Comparison of ENCODE assay signal across 1 cellular context in the genomic region with DNA sequence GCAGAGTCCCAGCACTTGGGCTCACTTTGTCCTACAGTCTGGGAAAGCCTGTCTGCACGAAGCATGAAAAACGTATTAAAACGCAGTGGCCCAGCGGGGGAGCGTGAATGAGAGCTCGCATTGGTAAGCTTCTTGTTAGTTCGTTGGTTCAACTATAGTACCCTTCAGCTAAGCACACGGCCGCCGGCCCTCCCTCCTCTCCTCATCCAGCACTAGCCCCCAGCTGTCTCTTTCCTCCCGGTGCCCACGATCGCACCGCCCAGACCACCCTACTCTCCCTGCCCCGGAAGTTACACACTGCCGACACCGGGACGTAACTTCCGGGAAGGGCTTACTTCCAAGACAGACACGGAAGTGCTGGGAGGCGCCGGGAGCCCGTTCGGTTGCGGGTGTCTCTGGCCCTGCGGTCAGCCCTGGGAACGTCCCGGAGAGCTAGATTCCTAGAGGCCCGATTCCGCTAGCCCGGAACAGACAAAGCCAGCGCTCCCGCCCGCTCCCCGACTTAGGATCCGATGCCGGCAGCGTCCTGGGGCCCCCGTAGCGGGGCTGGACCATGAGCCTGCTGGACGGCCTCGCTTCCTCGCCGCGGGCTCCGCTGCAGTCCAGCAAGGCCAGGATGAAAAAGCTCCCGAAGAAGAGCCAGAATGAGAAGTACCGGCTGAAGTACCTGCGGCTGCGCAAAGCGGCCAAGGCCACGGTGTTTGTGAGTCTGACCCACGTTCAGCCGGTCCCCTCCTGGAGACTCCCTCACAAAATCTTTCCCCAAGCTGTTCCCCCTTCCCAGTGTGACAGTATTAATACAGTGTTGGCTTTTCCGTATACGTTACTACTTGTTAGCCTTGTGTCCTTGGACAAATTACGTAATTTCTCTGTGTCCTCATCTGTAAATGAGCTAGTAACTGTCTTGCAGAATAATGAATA.
TF ChIP-seq lines count a peak whose summit lies in the region.

TBRG1 (plus strand) TSS at position 334 of the 921 bp plus-strand sequence; CDS start at position 554, 220 bp downstream.

TF ChIP-seq in HepG2, 621 proteins besides CTCF, POLR2A, EP300 and RAD21 (continued from another document and continues in another):
- no peak for TF ChIP-seq FUBP1 (CRISPR knock-in tag; IDR thresholded peaks at IDR 0.05; ENCODE audit: borderline replicate concordance)
- no peak for TF ChIP-seq MAFK (conservative IDR thresholded peaks at IDR 0.05 in 1 of 2, IDR thresholded peaks at IDR 0.05 in 1 of 2; ENCODE audit: low read length in 2 of 2)
- TF ChIP-seq DMAP1 (CRISPR knock-in tag; IDR thresholded peaks at IDR 0.05) = peak; percentile 70; the same call in 1 of the 2 replicates
- no peak for TF ChIP-seq STAT5B (CRISPR knock-in tag; IDR thresholded peaks at IDR 0.05)
- no peak for TF ChIP-seq ZNF234 (CRISPR knock-in tag; conservative IDR thresholded peaks at IDR 0.05)
- no peak for TF ChIP-seq SIN3B (IDR thresholded peaks at IDR 0.05; ENCODE audit: low read length)
- TF ChIP-seq, protein P1, sequence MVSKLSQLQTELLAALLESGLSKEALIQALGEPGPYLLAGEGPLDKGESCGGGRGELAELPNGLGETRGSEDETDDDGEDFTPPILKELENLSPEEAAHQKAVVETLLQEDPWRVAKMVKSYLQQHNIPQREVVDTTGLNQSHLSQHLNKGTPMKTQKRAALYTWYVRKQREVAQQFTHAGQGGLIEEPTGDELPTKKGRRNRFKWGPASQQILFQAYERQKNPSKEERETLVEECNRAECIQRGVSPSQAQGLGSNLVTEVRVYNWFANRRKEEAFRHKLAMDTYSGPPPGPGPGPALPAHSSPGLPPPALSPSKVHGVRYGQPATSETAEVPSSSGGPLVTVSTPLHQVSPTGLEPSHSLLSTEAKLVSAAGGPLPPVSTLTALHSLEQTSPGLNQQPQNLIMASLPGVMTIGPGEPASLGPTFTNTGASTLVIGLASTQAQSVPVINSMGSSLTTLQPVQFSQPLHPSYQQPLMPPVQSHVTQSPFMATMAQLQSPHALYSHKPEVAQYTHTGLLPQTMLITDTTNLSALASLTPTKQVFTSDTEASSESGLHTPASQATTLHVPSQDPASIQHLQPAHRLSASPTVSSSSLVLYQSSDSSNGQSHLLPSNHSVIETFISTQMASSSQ (IDR thresholded peaks at IDR 0.05; ENCODE audit: low read depth) = no peak
- TF ChIP-seq, protein P1 (CRISPR knock-in tag; IDR thresholded peaks at IDR 0.05; ENCODE audit: borderline replicate concordance) = peak; percentile 67; the same call in 1 of the 2 replicates
- peak; percentile 74; the same call in 1 of the 2 replicates for TF ChIP-seq ETV5 (CRISPR knock-in tag; IDR thresholded peaks at IDR 0.05; ENCODE audit: borderline replicate concordance)
- no peak for TF ChIP-seq TBL1XR1 (IDR thresholded peaks at IDR 0.05; ENCODE audit: borderline replicate concordance, low read length, partially characterized antibody)
- TF ChIP-seq CBX1 (IDR thresholded peaks at IDR 0.05; ENCODE audit: low read depth) = peak; percentile 38
- TF ChIP-seq FOXM1 (CRISPR knock-in tag; IDR thresholded peaks at IDR 0.05) = no peak
- peak; percentile 58; the same call in 1 of the 2 replicates for TF ChIP-seq SALL2 (CRISPR knock-in tag; IDR thresholded peaks at IDR 0.05)
- no peak for TF ChIP-seq NR2F2 (IDR thresholded peaks at IDR 0.05; ENCODE audit: borderline replicate concordance, low read depth)
- TF ChIP-seq TCF7L2 (IDR thresholded peaks at IDR 0.05; ENCODE audit: low read depth, low read length) = no peak
- no peak for TF ChIP-seq TEAD2 (CRISPR knock-in tag; IDR thresholded peaks at IDR 0.05)
- TF ChIP-seq CCAR2 (optimal IDR thresholded peaks at IDR 0.05; ENCODE audit: low read depth, low read length) = no peak
- TF ChIP-seq FOSL2 (CRISPR knock-in tag; IDR thresholded peaks at IDR 0.05) = no peak
- TF ChIP-seq ZBTB1 (CRISPR knock-in tag; IDR thresholded peaks at IDR 0.05; ENCODE audit: borderline replicate concordance) = no peak
- TF ChIP-seq ESRRA (CRISPR knock-in tag; IDR thresholded peaks at IDR 0.05; ENCODE audit: low read depth) = 0 out of 2 replicates have a peak, but pooled peaks have one; percentile 38
- TF ChIP-seq, protein P2, sequence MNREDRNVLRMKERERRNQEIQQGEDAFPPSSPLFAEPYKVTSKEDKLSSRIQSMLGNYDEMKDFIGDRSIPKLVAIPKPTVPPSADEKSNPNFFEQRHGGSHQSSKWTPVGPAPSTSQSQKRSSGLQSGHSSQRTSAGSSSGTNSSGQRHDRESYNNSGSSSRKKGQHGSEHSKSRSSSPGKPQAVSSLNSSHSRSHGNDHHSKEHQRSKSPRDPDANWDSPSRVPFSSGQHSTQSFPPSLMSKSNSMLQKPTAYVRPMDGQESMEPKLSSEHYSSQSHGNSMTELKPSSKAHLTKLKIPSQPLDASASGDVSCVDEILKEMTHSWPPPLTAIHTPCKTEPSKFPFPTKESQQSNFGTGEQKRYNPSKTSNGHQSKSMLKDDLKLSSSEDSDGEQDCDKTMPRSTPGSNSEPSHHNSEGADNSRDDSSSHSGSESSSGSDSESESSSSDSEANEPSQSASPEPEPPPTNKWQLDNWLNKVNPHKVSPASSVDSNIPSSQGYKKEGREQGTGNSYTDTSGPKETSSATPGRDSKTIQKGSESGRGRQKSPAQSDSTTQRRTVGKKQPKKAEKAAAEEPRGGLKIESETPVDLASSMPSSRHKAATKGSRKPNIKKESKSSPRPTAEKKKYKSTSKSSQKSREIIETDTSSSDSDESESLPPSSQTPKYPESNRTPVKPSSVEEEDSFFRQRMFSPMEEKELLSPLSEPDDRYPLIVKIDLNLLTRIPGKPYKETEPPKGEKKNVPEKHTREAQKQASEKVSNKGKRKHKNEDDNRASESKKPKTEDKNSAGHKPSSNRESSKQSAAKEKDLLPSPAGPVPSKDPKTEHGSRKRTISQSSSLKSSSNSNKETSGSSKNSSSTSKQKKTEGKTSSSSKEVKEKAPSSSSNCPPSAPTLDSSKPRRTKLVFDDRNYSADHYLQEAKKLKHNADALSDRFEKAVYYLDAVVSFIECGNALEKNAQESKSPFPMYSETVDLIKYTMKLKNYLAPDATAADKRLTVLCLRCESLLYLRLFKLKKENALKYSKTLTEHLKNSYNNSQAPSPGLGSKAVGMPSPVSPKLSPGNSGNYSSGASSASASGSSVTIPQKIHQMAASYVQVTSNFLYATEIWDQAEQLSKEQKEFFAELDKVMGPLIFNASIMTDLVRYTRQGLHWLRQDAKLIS (CRISPR knock-in tag; IDR thresholded peaks at IDR 0.05) = no peak
- TF ChIP-seq ZNF616 (CRISPR knock-in tag; IDR thresholded peaks at IDR 0.05; ENCODE audit: low read depth) = no peak
- peak; percentile 87; the same call in 1 of the 2 replicates for TF ChIP-seq KDM5B (CRISPR knock-in tag; IDR thresholded peaks at IDR 0.05; ENCODE audit: borderline replicate concordance)
- TF ChIP-seq ZNF839 (CRISPR knock-in tag; IDR thresholded peaks at IDR 0.05; ENCODE audit: borderline replicate concordance) = 0 out of 2 replicates have a peak, but pooled peaks have one; percentile 53
- TF ChIP-seq SNAPC2 (CRISPR knock-in tag; IDR thresholded peaks at IDR 0.05) = peak; percentile 65; the same call in 1 of the 2 replicates
- TF ChIP-seq MIER3 (CRISPR knock-in tag; IDR thresholded peaks at IDR 0.05; ENCODE audit: borderline replicate concordance) = no peak
- TF ChIP-seq, protein P3, sequence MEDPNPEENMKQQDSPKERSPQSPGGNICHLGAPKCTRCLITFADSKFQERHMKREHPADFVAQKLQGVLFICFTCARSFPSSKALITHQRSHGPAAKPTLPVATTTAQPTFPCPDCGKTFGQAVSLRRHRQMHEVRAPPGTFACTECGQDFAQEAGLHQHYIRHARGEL (CRISPR knock-in tag; IDR thresholded peaks at IDR 0.05) = no peak
- peak; percentile 70 for TF ChIP-seq SALL1 (CRISPR knock-in tag; IDR thresholded peaks at IDR 0.05)
- TF ChIP-seq, protein P4, sequence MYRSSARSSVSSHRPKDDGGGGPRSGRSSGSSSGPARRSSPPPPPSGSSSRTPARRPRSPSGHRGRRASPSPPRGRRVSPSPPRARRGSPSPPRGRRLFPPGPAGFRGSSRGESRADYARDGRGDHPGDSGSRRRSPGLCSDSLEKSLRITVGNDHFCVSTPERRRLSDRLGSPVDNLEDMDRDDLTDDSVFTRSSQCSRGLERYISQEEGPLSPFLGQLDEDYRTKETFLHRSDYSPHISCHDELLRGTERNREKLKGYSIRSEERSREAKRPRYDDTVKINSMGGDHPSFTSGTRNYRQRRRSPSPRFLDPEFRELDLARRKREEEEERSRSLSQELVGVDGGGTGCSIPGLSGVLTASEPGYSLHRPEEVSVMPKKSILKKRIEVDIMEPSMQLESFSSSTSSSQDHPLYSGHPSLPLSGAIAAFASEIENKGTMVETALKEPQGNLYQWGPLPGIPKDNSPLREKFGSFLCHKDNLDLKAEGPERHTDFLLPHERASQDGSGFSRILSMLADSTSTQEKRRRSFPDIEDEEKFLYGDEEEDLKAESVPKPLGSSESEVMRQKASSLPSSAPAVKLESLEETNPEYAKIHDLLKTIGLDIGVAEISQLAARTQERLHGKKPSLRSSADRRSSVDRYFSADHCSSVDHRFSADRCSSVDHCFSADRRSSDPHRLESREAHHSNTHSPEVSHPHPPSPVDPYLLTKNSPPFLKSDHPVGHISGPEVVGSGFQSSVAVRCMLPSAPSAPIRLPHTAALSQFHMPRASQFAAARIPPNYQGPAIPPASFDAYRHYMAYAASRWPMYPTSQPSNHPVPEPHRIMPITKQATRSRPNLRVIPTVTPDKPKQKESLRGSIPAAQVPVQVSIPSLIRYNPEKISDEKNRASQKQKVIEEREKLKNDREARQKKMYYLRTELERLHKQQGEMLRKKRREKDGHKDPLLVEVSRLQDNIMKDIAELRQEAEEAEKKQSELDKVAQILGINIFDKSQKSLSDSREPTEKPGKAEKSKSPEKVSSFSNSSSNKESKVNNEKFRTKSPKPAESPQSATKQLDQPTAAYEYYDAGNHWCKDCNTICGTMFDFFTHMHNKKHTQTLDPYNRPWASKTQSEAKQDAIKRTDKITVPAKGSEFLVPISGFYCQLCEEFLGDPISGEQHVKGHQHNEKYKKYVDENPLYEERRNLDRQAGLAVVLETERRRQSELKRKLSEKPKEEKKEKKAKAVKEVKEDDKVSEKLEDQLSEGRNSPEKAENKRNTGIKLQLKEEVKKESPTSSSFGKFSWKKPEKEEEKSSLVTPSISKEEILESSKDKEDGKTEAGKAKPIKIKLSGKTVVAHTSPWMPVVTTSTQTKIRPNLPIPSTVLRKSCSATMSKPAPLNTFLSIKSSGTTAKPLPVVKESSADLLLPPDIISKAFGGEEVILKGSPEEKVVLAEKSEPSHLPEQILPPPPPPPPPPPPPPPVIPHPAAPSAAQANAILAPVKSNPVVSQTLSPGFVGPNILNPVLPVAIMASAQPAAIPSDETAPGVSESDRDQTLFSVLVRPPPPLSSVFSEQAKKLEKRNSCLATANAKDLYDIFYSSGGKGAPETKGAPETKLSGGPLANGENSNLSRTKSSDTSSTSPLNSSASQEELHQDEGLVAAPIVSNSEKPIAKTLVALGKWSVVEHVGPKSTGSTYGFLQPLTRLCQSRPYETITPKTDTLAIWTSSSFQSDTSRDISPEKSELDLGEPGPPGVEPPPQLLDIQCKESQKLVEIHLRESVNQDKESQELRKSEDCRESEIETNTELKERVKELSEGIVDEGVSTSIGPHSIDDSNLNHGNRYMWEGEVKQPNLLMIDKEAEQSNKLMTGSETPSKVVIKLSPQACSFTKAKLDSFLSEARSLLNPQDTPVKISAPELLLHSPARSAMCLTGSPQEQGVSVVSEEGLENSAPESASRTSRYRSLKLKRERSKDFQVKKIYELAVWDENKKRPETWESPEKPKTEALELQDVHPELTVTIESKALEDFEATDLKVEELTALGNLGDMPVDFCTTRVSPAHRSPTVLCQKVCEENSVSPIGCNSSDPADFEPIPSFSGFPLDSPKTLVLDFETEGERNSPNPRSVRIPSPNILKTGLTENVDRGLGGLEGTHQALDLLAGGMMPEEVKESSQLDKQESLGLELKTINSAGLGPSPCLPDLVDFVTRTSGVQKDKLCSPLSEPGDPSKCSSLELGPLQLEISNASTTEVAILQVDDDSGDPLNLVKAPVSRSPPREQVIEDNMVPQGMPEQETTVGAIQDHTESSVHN (CRISPR knock-in tag; IDR thresholded peaks at IDR 0.05) = peak; percentile 83; the same call in 1 of the 2 replicates
